ENCODE assay signal across 15 cellular contexts in genomic region chr1:41914515-41914914, GRCh38.
DNase-seq lines count a peak whose midpoint lies in the region; ATAC-seq and TF ChIP-seq lines count a peak whose summit lies in the region.
"Had no signal": no experiment of that assay in that cellular context is flagged by ENCODE, and none has a peak within 500 bp of the region (broad histone marks: within the 10 kb centered on the region; RNA-seq: fewer than 3 reads in every experiment).

No MANE protein-coding gene starts in this region.

- no peak for ATAC-seq in GM21515 (IDR thresholded peaks at IDR 0.05; ENCODE audit: unreplicated experiment)
- ATAC-seq: heart left ventricle, left ventricle myocardium superior had no signal

- H3K9me3 ChIP-seq in MM.1S (replicated peaks; ENCODE audit: insufficient read depth, low read length), result no peaks in the 10 kb centered on the region
- H3K9me3 ChIP-seq: neutrophil, suprapubic skin had no signal

- H3K27ac ChIP-seq in MM.1S (ENCODE audit: low read length), result no peak overlapping the region
- H3K27ac ChIP-seq: heart left ventricle, neutrophil, suprapubic skin had no signal

- H3K27me3 ChIP-seq in MM.1S (replicated peaks; ENCODE audit: insufficient read depth, low read length), result no peaks in the 10 kb centered on the region
- H3K27me3 ChIP-seq: suprapubic skin had no signal

- no peaks in the 10 kb centered on the region for H3K9me2 ChIP-seq in MM.1S (replicated peaks; ENCODE audit: insufficient read depth, low read length)

- no peak overlapping the region for H3K4me3 ChIP-seq in MM.1S (ENCODE audit: low read length)
- H3K4me3 ChIP-seq: heart left ventricle, suprapubic skin had no signal

- no peak overlapping the region for H3K4me2 ChIP-seq in MM.1S (ENCODE audit: low read depth, low read length)

- TF ChIP-seq CTCF in MM.1S (IDR thresholded peaks at IDR 0.05; ENCODE audit: low read length), result no peak

- peaks cover 3% of the 10 kb centered on the region for H3K36me3 Mint-ChIP-seq in activated naive CD4-positive, alpha-beta T cell treated with anti-CD3 and anti-CD28 coated beads, Interleukin-2, amount 50 U/mL, for 24 hours

- H3K27ac Mint-ChIP-seq in activated naive CD4-positive, alpha-beta T cell treated with anti-CD3 and anti-CD28 coated beads, Interleukin-2, amount 50 U/mL, for 24 hours, result peak overlapping the region; percentile 38

- no peak overlapping the region for H2AFZ ChIP-seq in MM.1S (ENCODE audit: low read length)

- H3K27me3 Mint-ChIP-seq in activated naive CD4-positive, alpha-beta T cell treated with anti-CD3 and anti-CD28 coated beads, Interleukin-2, amount 50 U/mL, for 24 hours, result no peaks in the 10 kb centered on the region

- peaks cover 6% of the 10 kb centered on the region for H3K9me3 Mint-ChIP-seq in activated naive CD4-positive, alpha-beta T cell treated with anti-CD3 and anti-CD28 coated beads, Interleukin-2, amount 50 U/mL, for 24 hours

- H4K20me1 ChIP-seq in MM.1S (ENCODE audit: insufficient read depth, low read length), result no peaks in the 10 kb centered on the region

- no peak for DNase-seq in activated naive CD4-positive, alpha-beta T cell treated with Interleukin-2 at 50 U/mL for 16 hours
- DNase-seq in NCI-H748 treated with DMSO at 0.1 percent for 48 hours (lab: John Stamatoyannopoulos, UW), result peak; percentile 84
- peak; percentile 50 for DNase-seq in central memory CD4-positive, alpha-beta T cell
- no peak for DNase-seq in MM.1S
- DNase-seq in C1 segment of cervical spinal cord (lab: John Stamatoyannopoulos, UW), result no peak
- DNase-seq: heart left ventricle; Karpas-422; left ventricle myocardium superior; NCI-H1105; NCI-H524; stimulated activated CD4-positive, alpha-beta T cell treated with anti-CD3 and anti-CD28 coated beads, Interleukin-12 subunit alpha, Interleukin-12 subunit beta, amount 100 ng/mL, for 4 hours had no signal

- H3K4me1 Mint-ChIP-seq in activated naive CD4-positive, alpha-beta T cell treated with anti-CD3 and anti-CD28 coated beads, Interleukin-2, amount 50 U/mL, for 24 hours, result peaks cover 76% of the 10 kb centered on the region

- H3F3A ChIP-seq in MM.1S (ENCODE audit: insufficient read depth, low read length), result 0 out of 2 replicates have a peak, but pooled peaks cover 4% of the 10 kb centered on the region

- H3K4me1 ChIP-seq in MM.1S (ENCODE audit: low read length), result no peaks in the 10 kb centered on the region

- H3K9ac ChIP-seq in MM.1S (ENCODE audit: low read length), result no peak overlapping the region

- H3K4me3 Mint-ChIP-seq in activated naive CD4-positive, alpha-beta T cell treated with anti-CD3 and anti-CD28 coated beads, Interleukin-2, amount 50 U/mL, for 24 hours, result no peak overlapping the region

- no peaks in the 10 kb centered on the region for H3K36me3 ChIP-seq in MM.1S (replicated peaks; ENCODE audit: insufficient read depth, low read length)
- H3K36me3 ChIP-seq: heart left ventricle, neutrophil, suprapubic skin had no signal

- H3K79me2 ChIP-seq in MM.1S (ENCODE audit: low read length), result no peaks in the 10 kb centered on the region

Comparison
In these comparisons a context has a peak if more than half of its experiments do, and no peak if none do; other contexts are left out.
1. DNase-seq: peak in NCI-H748 treated with DMSO at 0.1 percent for 48 hours (single experiment) and central memory CD4-positive, alpha-beta T cell (single experiment); none in activated naive CD4-positive, alpha-beta T cell treated with Interleukin-2 at 50 U/mL for 16 hours (single experiment), MM.1S (single experiment) and C1 segment of cervical spinal cord (0 of 14).